ENCODE assay signal across 10 cellular contexts in genomic region chrX:40922307-40922706, GRCh38.
DNase-seq lines count a peak whose midpoint lies in the region; FAIRE-seq and TF ChIP-seq lines count a peak whose summit lies in the region.
"Had no signal": no experiment of that assay in that cellular context is flagged by ENCODE, and none has a peak within 500 bp of the region (broad histone marks: within the 10 kb centered on the region; RNA-seq: fewer than 3 reads in every experiment).

No MANE protein-coding gene starts in this region.

- CTCF ChIA-PET in activated naive CD4-positive, alpha-beta T cell treated with anti-CD3 and anti-CD28 coated beads for 36 hours (lab: Charles Lee), result no interaction called here

- no peaks in the 10 kb centered on the region for H3K9me3 ChIP-seq in testis

- no peak overlapping the region for H3K27ac ChIP-seq in testis

- H3K27me3 ChIP-seq in testis, result no peaks in the 10 kb centered on the region

- no peaks in the 10 kb centered on the region for H3K4me1 ChIP-seq in testis

- H3K4me3 ChIP-seq in testis, result no peak overlapping the region

- no peak for TF ChIP-seq POLR2A in testis (IDR thresholded peaks at IDR 0.05)

- intact Hi-C loops in testis (cut with DNase I; ENCODE audit: low total_unique reads), result no loop called here
- intact Hi-C loops in activated naive CD4-positive, alpha-beta T cell treated with anti-CD3 and anti-CD28 coated beads for 36 hours (cut with micrococcal nuclease), result no loop called here

- H3K27ac Mint-ChIP-seq in progenitor cell of endocrine pancreas, result no peak overlapping the region
- no peak overlapping the region for H3K27ac Mint-ChIP-seq in activated naive CD4-positive, alpha-beta T cell treated with anti-CD3 and anti-CD28 coated beads for 36 hours
- H3K27ac Mint-ChIP-seq: activated T-cell treated with anti-CD3 and anti-CD28 coated beads, Interleukin-2, amount 50 U/mL, for 72 hours had no signal

- H3K36me3 ChIP-seq in testis (ENCODE audit: low read depth, missing control alignments), result no peaks in the 10 kb centered on the region

- peaks cover 9% of the 10 kb centered on the region for H3K4me1 Mint-ChIP-seq in progenitor cell of endocrine pancreas (ENCODE audit: low read depth)
- H3K4me1 Mint-ChIP-seq in activated naive CD4-positive, alpha-beta T cell treated with anti-CD3 and anti-CD28 coated beads for 36 hours (ENCODE audit: low read depth), result no peaks in the 10 kb centered on the region

- peaks cover 33% of the 10 kb centered on the region for H3K9me3 Mint-ChIP-seq in progenitor cell of endocrine pancreas (ENCODE audit: low read depth)
- H3K9me3 Mint-ChIP-seq in activated naive CD4-positive, alpha-beta T cell treated with anti-CD3 and anti-CD28 coated beads for 36 hours, result peaks cover 17% of the 10 kb centered on the region

- 50 to 55% methylated on average over 7 of the region's 7 CpGs for WGBS in testis, 2 donors

- no peaks in the 10 kb centered on the region for H3K27me3 Mint-ChIP-seq in progenitor cell of endocrine pancreas
- H3K27me3 Mint-ChIP-seq in activated naive CD4-positive, alpha-beta T cell treated with anti-CD3 and anti-CD28 coated beads for 36 hours (ENCODE audit: low read depth), result no peaks in the 10 kb centered on the region

- H3K36me3 Mint-ChIP-seq in progenitor cell of endocrine pancreas (ENCODE audit: insufficient read depth), result peaks cover 2% of the 10 kb centered on the region
- H3K36me3 Mint-ChIP-seq in activated naive CD4-positive, alpha-beta T cell treated with anti-CD3 and anti-CD28 coated beads for 36 hours (ENCODE audit: low read depth), result no peaks in the 10 kb centered on the region

- FAIRE-seq in colon (lab: Jason Lieb, UNC), result peak; percentile 28

- peak; percentile 6 for DNase-seq in NCI-H146 (lab: John Stamatoyannopoulos, UW)
- no peak for DNase-seq in NCI-H146 treated with DMSO at 0.1 percent for 48 hours (lab: John Stamatoyannopoulos, UW; ENCODE audit: unreplicated experiment)
- peak; percentile 2 for DNase-seq in NCI-H1417 treated with DMSO at 0.1 percent for 48 hours (lab: John Stamatoyannopoulos, UW)
- DNase-seq in progenitor cell of endocrine pancreas (ENCODE audit: low spot score, unreplicated experiment), result no peak
- no peak for DNase-seq in testis
- no peak for DNase-seq in nucleus accumbens (lab: John Stamatoyannopoulos, UW)
- no peak for DNase-seq in activated naive CD4-positive, alpha-beta T cell treated with anti-CD3 and anti-CD28 coated beads for 36 hours
- DNase-seq: activated T-cell treated with anti-CD3 and anti-CD28 coated beads, Interleukin-2, amount 50 U/mL, for 72 hours; NK-92 treated with Interleukin-12 subunit alpha and Interleukin-12 subunit beta, amount 100 ng/mL, for 24 hours had no signal

- no peak overlapping the region for H3K4me3 Mint-ChIP-seq in progenitor cell of endocrine pancreas (ENCODE audit: low read depth)
- H3K4me3 Mint-ChIP-seq in activated naive CD4-positive, alpha-beta T cell treated with anti-CD3 and anti-CD28 coated beads for 36 hours, result no peak overlapping the region
- H3K4me3 Mint-ChIP-seq: activated T-cell treated with anti-CD3 and anti-CD28 coated beads, Interleukin-2, amount 50 U/mL, for 72 hours had no signal

- TF ChIP-seq CTCF in progenitor cell of endocrine pancreas (IDR thresholded peaks at IDR 0.05; ENCODE audit: unreplicated experiment) (peak; percentile 21), testis (IDR thresholded peaks at IDR 0.05) (no peak)

Comparison
In these comparisons a context has a peak if more than half of its experiments do, and no peak if none do; other contexts are left out.
1. DNase-seq: peak in NCI-H146 (single experiment) and NCI-H1417 treated with DMSO at 0.1 percent for 48 hours (single experiment); none in NCI-H146 treated with DMSO at 0.1 percent for 48 hours (single experiment), progenitor cell of endocrine pancreas (single experiment), testis (single experiment), nucleus accumbens (0 of 56) and activated naive CD4-positive, alpha-beta T cell treated with anti-CD3 and anti-CD28 coated beads for 36 hours (single experiment).